Comparison of ENCODE assay signal across 1 cellular context in genomic region chr9:103837940-103838339, GRCh38.
TF ChIP-seq lines count a peak whose summit lies in the region.

No MANE protein-coding gene starts in this region.

TF ChIP-seq in WTC11, 78 proteins besides CTCF, POLR2A, EP300 and RAD21 (continued from another document):
- TF ChIP-seq ARID4B (CRISPR knock-in tag; IDR thresholded peaks at IDR 0.05; ENCODE audit: borderline replicate concordance) = no peak
- TF ChIP-seq, protein P1, sequence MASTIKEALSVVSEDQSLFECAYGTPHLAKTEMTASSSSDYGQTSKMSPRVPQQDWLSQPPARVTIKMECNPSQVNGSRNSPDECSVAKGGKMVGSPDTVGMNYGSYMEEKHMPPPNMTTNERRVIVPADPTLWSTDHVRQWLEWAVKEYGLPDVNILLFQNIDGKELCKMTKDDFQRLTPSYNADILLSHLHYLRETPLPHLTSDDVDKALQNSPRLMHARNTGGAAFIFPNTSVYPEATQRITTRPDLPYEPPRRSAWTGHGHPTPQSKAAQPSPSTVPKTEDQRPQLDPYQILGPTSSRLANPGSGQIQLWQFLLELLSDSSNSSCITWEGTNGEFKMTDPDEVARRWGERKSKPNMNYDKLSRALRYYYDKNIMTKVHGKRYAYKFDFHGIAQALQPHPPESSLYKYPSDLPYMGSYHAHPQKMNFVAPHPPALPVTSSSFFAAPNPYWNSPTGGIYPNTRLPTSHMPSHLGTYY (CRISPR knock-in tag; IDR thresholded peaks at IDR 0.05) = no peak
- TF ChIP-seq, protein P2, sequence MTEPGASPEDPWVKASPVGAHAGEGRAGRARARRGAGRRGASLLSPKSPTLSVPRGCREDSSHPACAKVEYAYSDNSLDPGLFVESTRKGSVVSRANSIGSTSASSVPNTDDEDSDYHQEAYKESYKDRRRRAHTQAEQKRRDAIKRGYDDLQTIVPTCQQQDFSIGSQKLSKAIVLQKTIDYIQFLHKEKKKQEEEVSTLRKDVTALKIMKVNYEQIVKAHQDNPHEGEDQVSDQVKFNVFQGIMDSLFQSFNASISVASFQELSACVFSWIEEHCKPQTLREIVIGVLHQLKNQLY (CRISPR knock-in tag; IDR thresholded peaks at IDR 0.05) = no peak
- no peak for TF ChIP-seq ZNF317 (CRISPR knock-in tag; IDR thresholded peaks at IDR 0.05; ENCODE audit: borderline replicate concordance, low read depth)
- TF ChIP-seq E2F1 (CRISPR knock-in tag; IDR thresholded peaks at IDR 0.05) = no peak
